In genomic region chr9:72540348-72540873, GRCh38 we compare ENCODE assay signal across 16 cellular contexts. TPM values are rescaled to one million over a fixed set of nuclear protein-coding genes. Genes with fewer than 3 reads are reported as not detected.
DNase-seq lines count a peak whose midpoint lies in the region; ATAC-seq, FAIRE-seq and TF ChIP-seq lines count a peak whose summit lies in the region.
"Had no signal": no experiment of that assay in that cellular context is flagged by ENCODE, and none has a peak within 500 bp of the region (broad histone marks: within the 10 kb centered on the region; RNA-seq: fewer than 3 reads in every experiment).

No MANE protein-coding gene starts in this region.

- H3K27ac Mint-ChIP-seq in endodermal cell: no peak overlapping the region
- H3K27ac Mint-ChIP-seq: CD4-positive, alpha-beta T cell; naive B cell had no signal

- H3K36me3 ChIP-seq in bronchial epithelial cell (ENCODE audit: control insufficient read depth, insufficient read depth, low read length) (no peaks in the 10 kb centered on the region), lung (ENCODE audit: control insufficient read depth in 2 of 2, insufficient read depth in 2 of 2, low read length in 2 of 2) (no peaks in the 10 kb centered on the region), uterus (no peaks in the 10 kb centered on the region), endodermal cell (ENCODE audit: control insufficient read depth, insufficient read depth, low read length) (no peaks in the 10 kb centered on the region)

- H3K27ac ChIP-seq in lung (ENCODE audit: low read depth in 1 of 2, low read length in 1 of 2): no peak overlapping the region
- H3K27ac ChIP-seq in uterus: no peak overlapping the region
- H3K27ac ChIP-seq in endodermal cell (ENCODE audit: low read depth, low read length): no peak overlapping the region

- WGBS in lung, 2 donors: 42 to 78% methylated on average over 6 of the region's 6 CpGs
- WGBS in endodermal cell (ENCODE audit: insufficient coverage in 1 of 2, insufficient read length in 1 of 2), 2 experiments: 67 to 77% methylated on average over 5 to 6 of the region's 6 CpGs

- H3K4me3 Mint-ChIP-seq in endodermal cell: no peak overlapping the region
- H3K4me3 Mint-ChIP-seq: CD4-positive, alpha-beta T cell; central memory CD8-positive, alpha-beta T cell; naive B cell had no signal

- TF ChIP-seq CTCF in AG10803 (conservative IDR thresholded peaks at IDR 0.05; ENCODE audit: low read length) (no peak), bronchial epithelial cell (IDR thresholded peaks at IDR 0.05; ENCODE audit: insufficient read depth, low read length, severe bottlenecking) (no peak), lung (IDR thresholded peaks at IDR 0.05; ENCODE audit: control extremely low read depth, extremely low read depth) (no peak), uterus (IDR thresholded peaks at IDR 0.05) (no peak), endodermal cell (conservative IDR thresholded peaks at IDR 0.05) (no peak)

- H3K36me3 Mint-ChIP-seq in endodermal cell (ENCODE audit: low read depth): no peaks in the 10 kb centered on the region
- H3K36me3 Mint-ChIP-seq: naive B cell had no signal

- FAIRE-seq in bronchial epithelial cell (lab: Jason Lieb, UNC): no peak
- FAIRE-seq: GM12878 had no signal

- H3K9me3 ChIP-seq in lung (ENCODE audit: control insufficient read depth in 2 of 2, insufficient read depth in 1 of 2, low read length in 1 of 2) (peaks cover 0 to 2% of the 10 kb centered on the region in 2 donors), uterus (no peaks in the 10 kb centered on the region), endodermal cell (ENCODE audit: control insufficient read depth, low read length) (peaks cover 8% of the 10 kb centered on the region)

- ATAC-seq in lung (ENCODE audit: insufficient read depth, low FRiP score) (peak; percentile 67), GM18511 (IDR thresholded peaks at IDR 0.05; ENCODE audit: unreplicated experiment) (no peak)
- ATAC-seq: GM12878 had no signal

- no peak overlapping the region for H3K4me3 ChIP-seq in AG10803 (ENCODE audit: low read length)
- no peak overlapping the region for H3K4me3 ChIP-seq in bronchial epithelial cell (ENCODE audit: low read depth, low read length)
- H3K4me3 ChIP-seq in lung: no peak overlapping the region
- H3K4me3 ChIP-seq in uterus: no peak overlapping the region
- no peak overlapping the region for H3K4me3 ChIP-seq in endodermal cell (ENCODE audit: low read length)
- H3K4me3 ChIP-seq: GM12878 had no signal

- TF ChIP-seq POLR2A in uterus (IDR thresholded peaks at IDR 0.05): no peak

- peaks cover 3% of the 10 kb centered on the region for H3K4me1 Mint-ChIP-seq in endodermal cell
- H3K4me1 Mint-ChIP-seq: central memory CD8-positive, alpha-beta T cell; naive B cell had no signal

- no peaks in the 10 kb centered on the region for H3K27me3 Mint-ChIP-seq in endodermal cell (ENCODE audit: insufficient read depth)
- H3K27me3 Mint-ChIP-seq: CD4-positive, alpha-beta T cell had no signal

- H3K9ac ChIP-seq in endodermal cell (ENCODE audit: extremely low read depth, low read length, poor library complexity, severe bottlenecking): no peak overlapping the region

- peak; percentile 87 for DNase-seq in AG10803 (ENCODE audit: low read depth)
- peak; percentile 80 for DNase-seq in LHCN-M2 (ENCODE audit: low read depth)
- peak; percentile 96 for DNase-seq in bronchial epithelial cell (ENCODE audit: low read depth)
- peak; percentile 46 for DNase-seq in lung (ENCODE audit: low spot score)
- DNase-seq in uterus: no peak
- DNase-seq in NCI-H526 (lab: John Stamatoyannopoulos, UW): no peak
- DNase-seq in endodermal cell: no peak
- DNase-seq: CD4-positive, alpha-beta T cell; head of caudate nucleus; naive B cell; NCI-H146; stimulated activated CD8-positive, alpha-beta memory T cell treated with anti-CD3 and anti-CD28 coated beads, Interleukin-4, amount 100 ng/mL, for 48 hours; T1000 had no signal

- H3K27me3 ChIP-seq in bronchial epithelial cell (ENCODE audit: control insufficient read depth, insufficient read depth, low read length): no peaks in the 10 kb centered on the region
- H3K27me3 ChIP-seq in lung (ENCODE audit: control insufficient read depth, insufficient read depth): no peaks in the 10 kb centered on the region
- H3K27me3 ChIP-seq in uterus: no peaks in the 10 kb centered on the region
- H3K27me3 ChIP-seq in endodermal cell (ENCODE audit: control insufficient read depth, insufficient read depth, low read length, poor library complexity, severe bottlenecking): no peaks in the 10 kb centered on the region

- peaks cover 19% of the 10 kb centered on the region for H3K9me3 Mint-ChIP-seq in endodermal cell
- H3K9me3 Mint-ChIP-seq: CD4-positive, alpha-beta T cell; central memory CD8-positive, alpha-beta T cell had no signal

- intact Hi-C loops in uterus (cut with DNase I; ENCODE audit: low total_unique reads): no loop called here

- H3K4me1 ChIP-seq in lung (ENCODE audit: control insufficient read depth in 2 of 2, insufficient read depth in 2 of 2, low read length in 2 of 2) (no peaks in the 10 kb centered on the region), uterus (no peaks in the 10 kb centered on the region), endodermal cell (ENCODE audit: control insufficient read depth, insufficient read depth, low read length) (no peaks in the 10 kb centered on the region)

RNA-seq across cellular contexts. Expression of gene TMC1, which starts 19.0 kb away (rescaled TPM):
- total RNA-seq in LHCN-M2 (2014; rRNA removed) (not detected in 2 replicates), bronchial epithelial cell (1.0 TPM in 1 of 2 replicates, not detected in the other), lung (under 1 TPM; 0.21 to 0.82 TPM), uterus (under 1 TPM in 3 of 4 donors, not detected in 1; under 0.01 to 0.95 (median 0.90) TPM), endodermal cell (under 1 TPM in 1 of 2 donors, not detected in 1; 0.09 TPM)
- polyA plus RNA-seq in LHCN-M2 (2012): 0.06 TPM
- polyA plus RNA-seq in lung: under 1 TPM in 1 of 2 donors, not detected in 1; 0.10 TPM
- polyA plus RNA-seq in endodermal cell (2013, experiment 1 of 2): not detected
- polyA plus RNA-seq in endodermal cell (2013, experiment 2 of 2): not detected
- total RNA-seq: CD4-positive, alpha-beta T cell had no signal

Comparison
In these comparisons a context has a peak if more than half of its experiments do, and no peak if none do; other contexts are left out.
1. DNase-seq: peak in AG10803 (single experiment), LHCN-M2 (single experiment), bronchial epithelial cell (single experiment) and lung (single experiment); none in uterus (0 of 2), NCI-H526 (0 of 2) and endodermal cell (single experiment).